9 cellular contexts compared by ENCODE assay signal in genomic region chr2:176157499-176158305, GRCh38. TPM values are rescaled to one million over a fixed set of nuclear protein-coding genes. Genes with fewer than 3 reads are reported as not detected.
DNase-seq lines count a peak whose midpoint lies in the region; ATAC-seq, FAIRE-seq and TF ChIP-seq lines count a peak whose summit lies in the region.
"Had no signal": no experiment of that assay in that cellular context is flagged by ENCODE, and none has a peak within 500 bp of the region (broad histone marks: within the 10 kb centered on the region; RNA-seq: fewer than 3 reads in every experiment).

No MANE protein-coding gene starts in this region.

- no peak for FAIRE-seq in kidney (lab: Jason Lieb, UNC)
- FAIRE-seq in urothelium cell line (lab: Jason Lieb, UNC): no peak

- peaks cover 6% of the 10 kb centered on the region for H3K4me1 Mint-ChIP-seq in activated naive CD4-positive, alpha-beta T cell treated with anti-CD3 and anti-CD28 coated beads, Interleukin-2, amount 50 U/mL, for 24 hours

- 28 to 40% methylated on average over 15 to 50 of the region's 50 CpGs for WGBS in transverse colon (ENCODE audit: low coverage in 1 of 2), 2 donors

- H3K27me3 ChIP-seq in Panc1 (ENCODE audit: control insufficient read depth, insufficient read depth, low read length) (peaks cover 2% of the 10 kb centered on the region; the same call in 1 of the 2 replicates), transverse colon (peaks cover 83% of the 10 kb centered on the region)

- H3K9me3 ChIP-seq in Panc1 (ENCODE audit: control insufficient read depth, insufficient read depth, low read depth, low read length) (no peaks in the 10 kb centered on the region), kidney (ENCODE audit: control insufficient read depth in 1 of 2, low read length in 2 of 2) (no peaks in the 10 kb centered on the region), transverse colon (no peaks in the 10 kb centered on the region)

- H3K27ac Mint-ChIP-seq in activated naive CD4-positive, alpha-beta T cell treated with anti-CD3 and anti-CD28 coated beads, Interleukin-2, amount 50 U/mL, for 24 hours: peak overlapping the region; percentile 18

- BruUV-seq in Panc1 (replicated peaks; lab: Mats Ljungman, UMichigan): no TSS peak

- H3K4me1 ChIP-seq in Panc1 (ENCODE audit: control insufficient read depth, insufficient read depth, low read length): peaks cover 3% of the 10 kb centered on the region; the same call in 1 of the 2 replicates
- peaks cover 4 to 12% of the 10 kb centered on the region in 2 donors for H3K4me1 ChIP-seq in kidney (ENCODE audit: control insufficient read depth in 1 of 2, insufficient read depth in 1 of 2, low read depth in 1 of 2, low read length in 2 of 2)
- H3K4me1 ChIP-seq in transverse colon: peaks cover 4 to 39% (median 21%) of the 10 kb centered on the region in 4 donors

- POLR2A ChIA-PET in Panc1 (lab: Charles Lee): no interaction called here

- H3K27ac ChIP-seq in Panc1 (ENCODE audit: low read length): no peak overlapping the region
- H3K27ac ChIP-seq in kidney (ENCODE audit: low read depth in 2 of 2, low read length in 2 of 2): peak overlapping the region; percentile 77 to 92
- peak overlapping the region in 2 of 4 donors; percentile 55 to 65 for H3K27ac ChIP-seq in transverse colon

- peak overlapping the region; percentile 51 to 63 for H3K4me3 ChIP-seq in Panc1 (ENCODE audit: low read depth in 2 of 2, low read length in 2 of 2)
- H3K4me3 ChIP-seq in kidney (ENCODE audit: low read length in 2 of 2): peak overlapping the region; percentile 49 to 67
- peak overlapping the region in 3 of 4 donors; percentile 17 to 49 (median 32) for H3K4me3 ChIP-seq in transverse colon

- TF ChIP-seq EP300 in transverse colon (IDR thresholded peaks at IDR 0.05; ENCODE audit: low read depth): no peak

- in situ Hi-C loops in Panc1 (cut with HindIII; ENCODE audit: low pct_unique_long_range_greater_than_20kb, low sequenced_read_pairs) (no loop called here), transverse colon (cut with MboI; ENCODE audit: low pct_ligation_motif_present in 1 of 4, low pct_unique_long_range_greater_than_20kb in 1 of 4, low sequenced_read_pairs in 3 of 4) (no loop called here)

- TF ChIP-seq CTCF in Panc1 (IDR thresholded peaks at IDR 0.05) (no peak), kidney (IDR thresholded peaks at IDR 0.05; ENCODE audit: borderline replicate concordance, extremely low read depth, insufficient read depth) (no peak), transverse colon (IDR thresholded peaks at IDR 0.05) (no peak)

- peaks cover 52% of the 10 kb centered on the region for H3K27me3 Mint-ChIP-seq in activated naive CD4-positive, alpha-beta T cell treated with anti-CD3 and anti-CD28 coated beads, Interleukin-2, amount 50 U/mL, for 24 hours

- peak overlapping the region; percentile 43 to 77 for H3K9ac ChIP-seq in kidney (ENCODE audit: low read length in 2 of 2)

- H3K36me3 ChIP-seq in Panc1 (ENCODE audit: control insufficient read depth, insufficient read depth, low read length) (no peaks in the 10 kb centered on the region), kidney (ENCODE audit: control insufficient read depth in 1 of 2, insufficient read depth in 2 of 2, low read length in 2 of 2) (peaks cover 2 to 6% of the 10 kb centered on the region in 2 donors), transverse colon (peaks cover 0 to 6% (median 0%) of the 10 kb centered on the region in 4 donors)

- DNase-seq in activated naive CD4-positive, alpha-beta T cell treated with Interleukin-2 at 50 U/mL for 16 hours: no peak
- DNase-seq in Panc1 (ENCODE audit: low read depth, low spot score) (no peak), kidney (peak; percentile 81), transverse colon (peak; percentile 59), activated gamma-delta T cell treated with Interleukin-2 at 50 U/mL for 16 hours (no peak), urothelium cell line (ENCODE audit: low spot score) (no peak)
- DNase-seq in stimulated activated CD4-positive, alpha-beta T cell treated with anti-CD3 and anti-CD28 coated beads, Interleukin-1b, Interleukin-23, amount 100 ng/mL, for 48 hours: no peak
- DNase-seq: activated CD8-positive, alpha-beta memory T cell treated with anti-CD3 and anti-CD28 coated beads for 24 hours had no signal

- CTCF ChIA-PET in Panc1 (lab: Charles Lee): interaction anchor here (0.7 kb wide), 1 partner anchor 396 kb away, joined by 6 read pairs; no protein-coding TSS in a partner anchor

- ATAC-seq in Panc1: peak; percentile 77

- no peak overlapping the region for H3K4me3 Mint-ChIP-seq in activated naive CD4-positive, alpha-beta T cell treated with anti-CD3 and anti-CD28 coated beads, Interleukin-2, amount 50 U/mL, for 24 hours

- H3K9me3 Mint-ChIP-seq in activated naive CD4-positive, alpha-beta T cell treated with anti-CD3 and anti-CD28 coated beads, Interleukin-2, amount 50 U/mL, for 24 hours: no peaks in the 10 kb centered on the region

- TF ChIP-seq POLR2A in transverse colon (IDR thresholded peaks at IDR 0.05): no peak

- peaks cover 2% of the 10 kb centered on the region for H3K36me3 Mint-ChIP-seq in activated naive CD4-positive, alpha-beta T cell treated with anti-CD3 and anti-CD28 coated beads, Interleukin-2, amount 50 U/mL, for 24 hours

- intact Hi-C loops in Panc1 (cut with micrococcal nuclease; ENCODE audit: unreplicated experiment) (no loop called here), kidney (cut with DNase I) (no loop called here), transverse colon (cut with DNase I; ENCODE audit: low total_unique reads) (no loop called here)

RNA-seq across cellular contexts. Expression of gene HOXD3, which starts 0.6 kb away (rescaled TPM):
- 1.8 TPM for total RNA-seq in Panc1 (2021; ENCODE audit: unreplicated experiment)
- 0.56 TPM for polyA plus RNA-seq in Panc1 (2012; ENCODE audit: insufficient read length)
- 29.3 TPM for total RNA-seq in kidney
- 16.9 TPM for polyA plus RNA-seq in kidney (ENCODE audit: insufficient read depth, low read depth, low replicate concordance)
- total RNA-seq in transverse colon: 10 to 100 TPM in 1 of 4 donors, 1 to 10 TPM in 2, not detected in 1; 2.0 to 15.7 (median 7.6) TPM

RNA-seq across cellular contexts. Expression of gene HOXD4, which starts 6.4 kb away (rescaled TPM):
- 1.4 TPM for total RNA-seq in Panc1 (2021; ENCODE audit: unreplicated experiment)
- 0.82 TPM for polyA plus RNA-seq in Panc1 (2012; ENCODE audit: insufficient read length)
- total RNA-seq in kidney: 27.8 TPM
- 12.1 TPM for polyA plus RNA-seq in kidney (ENCODE audit: insufficient read depth, low read depth, low replicate concordance)
- total RNA-seq in transverse colon: 10 to 100 TPM in 3 of 4 donors, 1 to 10 TPM in 1; 2.2 to 25.5 (median 15.3) TPM

RNA-seq across cellular contexts. Expression of gene HOXD8, which starts 28.2 kb away (rescaled TPM):
- total RNA-seq in Panc1 (2021; ENCODE audit: unreplicated experiment): not detected
- polyA plus RNA-seq in Panc1 (2012; ENCODE audit: insufficient read length): not detected
- total RNA-seq in kidney: 76.5 TPM
- polyA plus RNA-seq in kidney (ENCODE audit: insufficient read depth, low read depth, low replicate concordance): 122 TPM
- 10 to 100 TPM in 2 of 4 donors, 1 to 10 TPM in 2; 7.8 to 23.5 (median 13.4) TPM for total RNA-seq in transverse colon

RNA-seq across cellular contexts. Expression of gene HOXD1, which starts 30.8 kb away (rescaled TPM):
- total RNA-seq in Panc1 (2021; ENCODE audit: unreplicated experiment) (0.18 TPM), kidney (11.3 TPM), transverse colon (10 to 100 TPM in 1 of 4 donors, 1 to 10 TPM in 3; 4.1 to 12.9 (median 4.5) TPM)
- 0.55 TPM for polyA plus RNA-seq in Panc1 (2012; ENCODE audit: insufficient read length)
- 4.3 TPM for polyA plus RNA-seq in kidney (ENCODE audit: insufficient read depth, low read depth, low replicate concordance)

RNA-seq across cellular contexts. Expression of gene HOXD9, which starts 35.2 kb away (rescaled TPM):
- total RNA-seq in Panc1 (2021; ENCODE audit: unreplicated experiment): 0.15 TPM
- 0.19 TPM for polyA plus RNA-seq in Panc1 (2012; ENCODE audit: insufficient read length)
- total RNA-seq in kidney: 36.5 TPM
- polyA plus RNA-seq in kidney (ENCODE audit: insufficient read depth, low read depth, low replicate concordance): 36.4 TPM
- total RNA-seq in transverse colon: 10 to 100 TPM in 2 of 4 donors, 1 to 10 TPM in 2; 2.7 to 13.3 (median 7.5) TPM

Comparison
In these comparisons a context has a peak if more than half of its experiments do, and no peak if none do; other contexts are left out.
1. DNase-seq: peak in kidney (single experiment) and transverse colon (single experiment); none in activated naive CD4-positive, alpha-beta T cell treated with Interleukin-2 at 50 U/mL for 16 hours (single experiment), Panc1 (single experiment), activated gamma-delta T cell treated with Interleukin-2 at 50 U/mL for 16 hours (single experiment), stimulated activated CD4-positive, alpha-beta T cell treated with anti-CD3 and anti-CD28 coated beads, Interleukin-1b, Interleukin-23, amount 100 ng/mL, for 48 hours (single experiment) and urothelium cell line (single experiment).
2. Peak in every context shown above with its lines, with median percentiles within 50 percentile points of each other: H3K4me3 ChIP-seq.